In the genomic region with DNA sequence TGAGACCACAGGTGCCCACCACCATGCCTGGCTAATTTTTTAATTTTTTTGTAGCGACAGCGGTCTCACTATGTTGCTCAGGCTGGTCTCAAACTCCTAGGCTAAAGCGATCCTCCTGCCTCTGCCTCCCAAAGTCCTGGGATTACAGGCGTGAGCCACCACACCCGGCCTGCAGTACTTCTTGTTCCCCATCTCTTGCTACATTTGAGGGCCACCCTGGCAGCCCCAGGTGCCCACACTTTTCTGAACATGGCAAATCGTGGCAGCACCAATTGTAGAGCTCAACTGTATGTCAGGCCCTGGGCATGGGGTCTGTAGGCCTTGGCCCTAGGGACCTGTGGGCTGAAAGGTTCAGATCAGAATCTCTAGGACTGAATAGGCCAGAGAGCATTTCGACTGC, we compare ENCODE assay signal across 21 cellular contexts. TPM values are rescaled to one million over a fixed set of nuclear protein-coding genes. Genes with fewer than 3 reads are reported as not detected.
"Had no signal": no experiment of that assay in that cellular context is flagged by ENCODE, and none has a peak within 500 bp of the region (broad histone marks: within the 10 kb centered on the region; RNA-seq: fewer than 3 reads in every experiment).

No MANE protein-coding gene starts in this region.

- H3K4me1 Mint-ChIP-seq: activated naive CD8-positive, alpha-beta T cell treated with anti-CD3 and anti-CD28 coated beads for 36 hours had no signal

- H3K27me3 ChIP-seq: hepatocyte, neutrophil, pancreas had no signal

- H3K36me3 ChIP-seq: neutrophil had no signal

- H3K9me3 ChIP-seq: neutrophil, pancreas had no signal

- H3K4me3 ChIP-seq: hepatocyte, pancreas had no signal

- H3K9me3 Mint-ChIP-seq: activated CD4-positive, alpha-beta memory T cell treated with anti-CD3 and anti-CD28 coated beads for 36 hours; activated naive CD8-positive, alpha-beta T cell treated with anti-CD3 and anti-CD28 coated beads for 36 hours; mesothelial cell of epicardium; natural killer cell treated with Interleukin-12 subunit alpha and Interleukin-12 subunit beta and Interleukin-15 and Interleukin-18, amount 100 ng/mL, for 72 hours; T-helper 1 cell treated with Interleukin-12 subunit alpha and Interleukin-12 subunit beta and Interleukin-4 antibody, amounts not matched to agents 30 μg/mL and 1 μg/mL, for 36 hours had no signal

- H3K4me3 Mint-ChIP-seq: activated CD4-positive, alpha-beta memory T cell treated with anti-CD3 and anti-CD28 coated beads for 36 hours; activated naive CD8-positive, alpha-beta T cell treated with anti-CD3 and anti-CD28 coated beads for 36 hours; mesothelial cell of epicardium; natural killer cell treated with Interleukin-12 subunit alpha and Interleukin-12 subunit beta and Interleukin-15 and Interleukin-18, amount 100 ng/mL, for 72 hours; stimulated activated memory B cell treated with anti-CD40 and anti-IgM and Interleukin-4, amounts not matched to agents 10 μg/mL and 1 μg/mL and 100 μg/mL, for 72 hours; T-helper 1 cell treated with Interleukin-12 subunit alpha and Interleukin-12 subunit beta and Interleukin-4 antibody, amounts not matched to agents 30 μg/mL and 1 μg/mL, for 36 hours had no signal

- ATAC-seq: left ventricle myocardium superior; natural killer cell treated with Interleukin-12 subunit alpha and Interleukin-12 subunit beta and Interleukin-15 and Interleukin-18, amount 100 ng/mL, for 72 hours; pancreas; right cardiac atrium; stimulated activated memory B cell treated with anti-CD40 and anti-IgM and Interleukin-4, amounts not matched to agents 10 μg/mL and 1 μg/mL and 100 μg/mL, for 72 hours had no signal

- H3K36me3 Mint-ChIP-seq: activated CD4-positive, alpha-beta memory T cell treated with anti-CD3 and anti-CD28 coated beads for 36 hours; activated naive CD8-positive, alpha-beta T cell treated with anti-CD3 and anti-CD28 coated beads for 36 hours; mesothelial cell of epicardium; natural killer cell treated with Interleukin-12 subunit alpha and Interleukin-12 subunit beta and Interleukin-15 and Interleukin-18, amount 100 ng/mL, for 72 hours; stimulated activated memory B cell treated with anti-CD40 and anti-IgM and Interleukin-4, amounts not matched to agents 10 μg/mL and 1 μg/mL and 100 μg/mL, for 72 hours had no signal

- DNase-seq: activated CD4-positive, alpha-beta memory T cell treated with anti-CD3 and anti-CD28 coated beads for 36 hours; activated CD4-positive, alpha-beta T cell treated with anti-CD3 and anti-CD28 coated beads for 4 hours; activated CD4-positive, CD25-positive, alpha-beta regulatory T cell; activated naive CD4-positive, alpha-beta T cell treated with Interleukin-2 at 50 U/mL for 16 hours; activated naive CD8-positive, alpha-beta T cell treated with anti-CD3 and anti-CD28 coated beads for 36 hours; activated T-cell treated with anti-CD3 and anti-CD28 coated beads, Interleukin-2, amount 50 U/mL, for 48 hours; dermis blood vessel endothelial cell; effector CD8-positive, alpha-beta T cell; foreskin melanocyte; glutamatergic neuron; left ventricle myocardium superior; mammary epithelial cell; stimulated activated CD4-positive, alpha-beta T cell treated with anti-CD3 and anti-CD28 coated beads, Interleukin-2, amount 100 ng/mL, for 24 hours had no signal

- H3K27ac Mint-ChIP-seq: activated CD4-positive, alpha-beta memory T cell treated with anti-CD3 and anti-CD28 coated beads for 36 hours; activated naive CD8-positive, alpha-beta T cell treated with anti-CD3 and anti-CD28 coated beads for 36 hours; mesothelial cell of epicardium; stimulated activated memory B cell treated with anti-CD40 and anti-IgM and Interleukin-4, amounts not matched to agents 10 μg/mL and 1 μg/mL and 100 μg/mL, for 72 hours; T-helper 1 cell treated with Interleukin-12 subunit alpha and Interleukin-12 subunit beta and Interleukin-4 antibody, amounts not matched to agents 30 μg/mL and 1 μg/mL, for 36 hours had no signal

- H3K27ac ChIP-seq: hepatocyte, neutrophil had no signal

RNA-seq across cellular contexts. Expression of a gene that starts 30.5 kb away (rescaled TPM):
- total RNA-seq: activated CD4-positive, alpha-beta memory T cell treated with anti-CD3 and anti-CD28 coated beads for 36 hours; activated naive CD8-positive, alpha-beta T cell treated with anti-CD3 and anti-CD28 coated beads for 36 hours had no signal
- polyA plus RNA-seq: mammary epithelial cell had no signal
